1 cellular context compared by ENCODE assay signal in genomic region chr6:106547961-106548453, GRCh38.
TF ChIP-seq lines count a peak whose summit lies in the region.

No MANE protein-coding gene starts in this region.

TF ChIP-seq in K562, 482 proteins besides CTCF, POLR2A, EP300 and RAD21 (continued from another document):
- TF ChIP-seq ZNF318 (IDR thresholded peaks at IDR 0.05; ENCODE audit: borderline replicate concordance in 1 of 2, low read depth in 1 of 2) (no peak), NONO (IDR thresholded peaks at IDR 0.05; ENCODE audit: low read depth in 2 of 2, low read length in 1 of 2) (no peak), ARNT (IDR thresholded peaks at IDR 0.05) (no peak), STAT5A (IDR thresholded peaks at IDR 0.05; ENCODE audit: borderline replicate concordance, low read length) (no peak), ZNF395 (CRISPR knock-in tag; IDR thresholded peaks at IDR 0.05) (no peak), EWSR1 (IDR thresholded peaks at IDR 0.05; ENCODE audit: borderline replicate concordance, low read depth, partially characterized antibody) (no peak)
